ENCODE assay signal across 31 cellular contexts in genomic region chr20:32871622-32872160, GRCh38. TPM values are rescaled to one million over a fixed set of nuclear protein-coding genes. Genes with fewer than 3 reads are reported as not detected.
DNase-seq lines count a peak whose midpoint lies in the region; ATAC-seq and FAIRE-seq lines count a peak whose summit lies in the region.
"Had no signal": no experiment of that assay in that cellular context is flagged by ENCODE, and none has a peak within 500 bp of the region (broad histone marks: within the 10 kb centered on the region; RNA-seq: fewer than 3 reads in every experiment).

No MANE protein-coding gene starts in this region.

- no peak overlapping the region for H3K4me3 ChIP-seq in BLaER1
- H3K4me3 ChIP-seq: dorsolateral prefrontal cortex, gastroesophageal sphincter, hepatocyte, psoas muscle, SK-N-MC, skin epidermis, thoracic aorta had no signal

- no peak for ATAC-seq in HG03108 (IDR thresholded peaks at IDR 0.05; ENCODE audit: unreplicated experiment)
- ATAC-seq: activated T-cell treated with anti-CD3 and anti-CD28 coated beads, Interleukin-2, amount 50 U/mL, for 4 hours; gastroesophageal sphincter; left colon; psoas muscle had no signal

- no peak overlapping the region for H3K9ac ChIP-seq in BLaER1

- H3K27ac ChIP-seq in BLaER1 = no peak overlapping the region
- H3K27ac ChIP-seq: dorsolateral prefrontal cortex, gastroesophageal sphincter, hepatocyte, neutrophil, psoas muscle, SK-N-MC, skin epidermis, thoracic aorta, VCaP had no signal

- no peaks in the 10 kb centered on the region for H3K9me3 ChIP-seq in BLaER1
- H3K9me3 ChIP-seq: BE2C, gastroesophageal sphincter, neutrophil, psoas muscle, thoracic aorta had no signal

- H3K36me3 ChIP-seq in BLaER1 = no peaks in the 10 kb centered on the region
- H3K36me3 ChIP-seq: BE2C, gastroesophageal sphincter, neutrophil, thoracic aorta had no signal

- no peaks in the 10 kb centered on the region for H4K20me1 ChIP-seq in BLaER1

- H3K4me1 ChIP-seq in BLaER1 = peaks cover 21% of the 10 kb centered on the region
- H3K4me1 ChIP-seq: BE2C, gastroesophageal sphincter, psoas muscle had no signal

- H3K4me2 ChIP-seq in BLaER1 = peak overlapping the region; percentile 32; the same call in 1 of the 2 replicates
- H3K4me2 ChIP-seq: hepatocyte had no signal

- H3K27me3 ChIP-seq in BLaER1 = no peaks in the 10 kb centered on the region
- H3K27me3 ChIP-seq: BE2C, dorsolateral prefrontal cortex, gastroesophageal sphincter, hepatocyte, neutrophil had no signal

- peak; percentile 77 to 81 for DNase-seq in Kasumi-1 (lab: John Stamatoyannopoulos, UW)
- peak; percentile 43 for DNase-seq in SIG-M5 treated with dmso at 0.1 percent for 504 hours (lab: John Stamatoyannopoulos, UW; ENCODE audit: unreplicated experiment)
- peak; percentile 22 for DNase-seq in pons (ENCODE audit: low spot score)
- no peak for DNase-seq in amniotic stem cell (lab: John Stamatoyannopoulos, UW)
- no peak for DNase-seq in frontal cortex (ENCODE audit: low spot score in 2 of 2)
- DNase-seq in activated naive CD4-positive, alpha-beta T cell (lab: John Stamatoyannopoulos, UW) = no peak
- DNase-seq: activated CD4-positive, alpha-beta T cell treated with anti-CD3 and anti-CD28 coated beads for 48 hours; activated gamma-delta T cell treated with Interleukin-2 at 50 U/mL for 16 hours; activated T-cell treated with anti-CD3 and anti-CD28 coated beads, Interleukin-2, amount 50 U/mL, for 4 hours; BE2C; cerebellar nuclear complex; DND-41; HCEC 1CT; left colon; naive B cell; NCI-H1105; NCI-H1930; NCI-H524 treated with DMSO at 0.1 percent for 48 hours; NK-92 treated with Interleukin-12 subunit alpha and Interleukin-12 subunit beta, amount 100 ng/mL, for 24 hours; psoas muscle had no signal

- no peak for FAIRE-seq in frontal cortex (lab: Jason Lieb, UNC)

RNA-seq across cellular contexts. Expression of gene EFCAB8, which starts 13.0 kb away (rescaled TPM):
- not detected for total RNA-seq in frontal cortex
- total RNA-seq: A673 had no signal

RNA-seq across cellular contexts. Expression of gene MAPRE1, which starts 51.9 kb away (rescaled TPM):
- total RNA-seq in frontal cortex = 103 TPM

Comparison
In these comparisons a context has a peak if more than half of its experiments do, and no peak if none do; other contexts are left out.
1. DNase-seq: peak in Kasumi-1 (2 of 2), SIG-M5 treated with dmso at 0.1 percent for 504 hours (single experiment) and pons (single experiment); none in amniotic stem cell (single experiment), frontal cortex (0 of 2) and activated naive CD4-positive, alpha-beta T cell (0 of 4).